ENCODE assay signal across 1 cellular context in the genomic region with DNA sequence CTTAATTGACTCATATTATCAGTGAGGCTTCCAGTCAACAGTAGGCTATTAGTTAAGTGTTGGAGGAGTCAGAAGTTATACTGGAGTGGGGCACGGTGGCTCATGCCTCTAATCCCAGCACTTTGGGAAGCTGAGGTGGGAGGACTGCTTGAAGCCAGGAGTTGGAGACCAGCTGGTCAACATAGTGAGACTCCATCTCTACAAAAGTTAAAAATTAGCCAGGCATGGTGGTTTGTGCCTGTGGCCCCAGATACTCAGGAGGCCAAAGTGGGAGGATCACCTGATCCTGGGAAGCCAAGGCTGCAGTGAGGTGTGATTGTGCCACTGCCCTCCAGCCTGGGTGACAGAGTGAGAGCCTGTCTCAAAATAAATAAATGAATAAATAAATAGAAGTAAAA.
TF ChIP-seq lines count a peak whose summit lies in the region.

No MANE protein-coding gene starts in this region.

TF ChIP-seq in HepG2, 621 proteins besides CTCF, POLR2A, EP300 and RAD21 (continued from another document and continues in another):
- no peak for TF ChIP-seq BCL3 (CRISPR knock-in tag; IDR thresholded peaks at IDR 0.05)
- TF ChIP-seq ZBTB43 (CRISPR knock-in tag; conservative IDR thresholded peaks at IDR 0.05): no peak
- no peak for TF ChIP-seq ZFP90 (CRISPR knock-in tag; IDR thresholded peaks at IDR 0.05; ENCODE audit: borderline replicate concordance)
- TF ChIP-seq FOXA3 (CRISPR knock-in tag; IDR thresholded peaks at IDR 0.05): peak; percentile 42
- peak; percentile 59 for TF ChIP-seq SALL1 (CRISPR knock-in tag; IDR thresholded peaks at IDR 0.05)
- no peak for TF ChIP-seq PRPF4 (IDR thresholded peaks at IDR 0.05; ENCODE audit: low read depth, low read length, poor library complexity, severe bottlenecking)
- no peak for TF ChIP-seq SMAD1 (CRISPR knock-in tag; IDR thresholded peaks at IDR 0.05; ENCODE audit: borderline replicate concordance, low read depth)
- no peak; the same call in 1 of the 2 replicates for TF ChIP-seq NCOA2 (CRISPR knock-in tag; IDR thresholded peaks at IDR 0.05)
- 0 out of 2 replicates have a peak, but pooled peaks have one; percentile 23 for TF ChIP-seq FOXK1 (CRISPR knock-in tag; IDR thresholded peaks at IDR 0.05; ENCODE audit: borderline replicate concordance, low read depth)
- TF ChIP-seq ATF7-NPFF (CRISPR knock-in tag; IDR thresholded peaks at IDR 0.05; ENCODE audit: low read depth): no peak
- peak; percentile 21; the same call in 1 of the 2 replicates for TF ChIP-seq GATAD1 (CRISPR knock-in tag; IDR thresholded peaks at IDR 0.05)
- peak; percentile 56; the same call in 1 of the 2 replicates for TF ChIP-seq ZNF614 (CRISPR knock-in tag; IDR thresholded peaks at IDR 0.05; ENCODE audit: borderline replicate concordance)
- no peak for TF ChIP-seq DPF2 (CRISPR knock-in tag; IDR thresholded peaks at IDR 0.05; ENCODE audit: borderline replicate concordance, low read depth)
- 0 out of 2 replicates have a peak, but pooled peaks have one; percentile 17 for TF ChIP-seq KDM2A (CRISPR knock-in tag; IDR thresholded peaks at IDR 0.05; ENCODE audit: borderline replicate concordance, low read depth)
- no peak for TF ChIP-seq HMGXB3 (CRISPR knock-in tag; IDR thresholded peaks at IDR 0.05; ENCODE audit: borderline replicate concordance)
- TF ChIP-seq, protein P1, sequence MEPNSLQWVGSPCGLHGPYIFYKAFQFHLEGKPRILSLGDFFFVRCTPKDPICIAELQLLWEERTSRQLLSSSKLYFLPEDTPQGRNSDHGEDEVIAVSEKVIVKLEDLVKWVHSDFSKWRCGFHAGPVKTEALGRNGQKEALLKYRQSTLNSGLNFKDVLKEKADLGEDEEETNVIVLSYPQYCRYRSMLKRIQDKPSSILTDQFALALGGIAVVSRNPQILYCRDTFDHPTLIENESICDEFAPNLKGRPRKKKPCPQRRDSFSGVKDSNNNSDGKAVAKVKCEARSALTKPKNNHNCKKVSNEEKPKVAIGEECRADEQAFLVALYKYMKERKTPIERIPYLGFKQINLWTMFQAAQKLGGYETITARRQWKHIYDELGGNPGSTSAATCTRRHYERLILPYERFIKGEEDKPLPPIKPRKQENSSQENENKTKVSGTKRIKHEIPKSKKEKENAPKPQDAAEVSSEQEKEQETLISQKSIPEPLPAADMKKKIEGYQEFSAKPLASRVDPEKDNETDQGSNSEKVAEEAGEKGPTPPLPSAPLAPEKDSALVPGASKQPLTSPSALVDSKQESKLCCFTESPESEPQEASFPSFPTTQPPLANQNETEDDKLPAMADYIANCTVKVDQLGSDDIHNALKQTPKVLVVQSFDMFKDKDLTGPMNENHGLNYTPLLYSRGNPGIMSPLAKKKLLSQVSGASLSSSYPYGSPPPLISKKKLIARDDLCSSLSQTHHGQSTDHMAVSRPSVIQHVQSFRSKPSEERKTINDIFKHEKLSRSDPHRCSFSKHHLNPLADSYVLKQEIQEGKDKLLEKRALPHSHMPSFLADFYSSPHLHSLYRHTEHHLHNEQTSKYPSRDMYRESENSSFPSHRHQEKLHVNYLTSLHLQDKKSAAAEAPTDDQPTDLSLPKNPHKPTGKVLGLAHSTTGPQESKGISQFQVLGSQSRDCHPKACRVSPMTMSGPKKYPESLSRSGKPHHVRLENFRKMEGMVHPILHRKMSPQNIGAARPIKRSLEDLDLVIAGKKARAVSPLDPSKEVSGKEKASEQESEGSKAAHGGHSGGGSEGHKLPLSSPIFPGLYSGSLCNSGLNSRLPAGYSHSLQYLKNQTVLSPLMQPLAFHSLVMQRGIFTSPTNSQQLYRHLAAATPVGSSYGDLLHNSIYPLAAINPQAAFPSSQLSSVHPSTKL (CRISPR knock-in tag; IDR thresholded peaks at IDR 0.05): peak; percentile 57
- TF ChIP-seq ADNP (CRISPR knock-in tag; IDR thresholded peaks at IDR 0.05): no peak
- peak; percentile 100 for TF ChIP-seq ZNF263 (CRISPR knock-in tag; IDR thresholded peaks at IDR 0.05)
- no peak for TF ChIP-seq MNT (IDR thresholded peaks at IDR 0.05)
- no peak for TF ChIP-seq ZUFSP (CRISPR knock-in tag; IDR thresholded peaks at IDR 0.05; ENCODE audit: borderline replicate concordance)
- no peak for TF ChIP-seq ZHX1 (CRISPR knock-in tag; IDR thresholded peaks at IDR 0.05; ENCODE audit: low read depth)
- peak; percentile 13 for TF ChIP-seq YY1 (IDR thresholded peaks at IDR 0.05; ENCODE audit: insufficient read depth, insufficient replicate concordance, low read depth, low read length)
- TF ChIP-seq ZNF737 (CRISPR knock-in tag; IDR thresholded peaks at IDR 0.05; ENCODE audit: borderline replicate concordance): no peak
- TF ChIP-seq, protein P2, sequence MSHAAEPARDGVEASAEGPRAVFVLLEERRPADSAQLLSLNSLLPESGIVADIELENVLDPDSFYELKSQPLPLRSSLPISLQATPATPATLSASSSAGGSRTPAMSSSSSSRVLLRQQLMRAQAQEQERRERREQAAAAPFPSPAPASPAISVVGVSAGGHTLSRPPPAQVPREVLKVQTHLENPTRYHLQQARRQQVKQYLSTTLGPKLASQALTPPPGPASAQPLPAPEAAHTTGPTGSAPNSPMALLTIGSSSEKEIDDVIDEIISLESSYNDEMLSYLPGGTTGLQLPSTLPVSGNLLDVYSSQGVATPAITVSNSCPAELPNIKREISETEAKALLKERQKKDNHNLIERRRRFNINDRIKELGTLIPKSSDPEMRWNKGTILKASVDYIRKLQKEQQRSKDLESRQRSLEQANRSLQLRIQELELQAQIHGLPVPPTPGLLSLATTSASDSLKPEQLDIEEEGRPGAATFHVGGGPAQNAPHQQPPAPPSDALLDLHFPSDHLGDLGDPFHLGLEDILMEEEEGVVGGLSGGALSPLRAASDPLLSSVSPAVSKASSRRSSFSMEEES (CRISPR knock-in tag; IDR thresholded peaks at IDR 0.05): peak; percentile 88
- TF ChIP-seq MLLT10 (CRISPR knock-in tag; IDR thresholded peaks at IDR 0.05): no peak
- 0 out of 2 replicates have a peak, but pooled peaks have one; percentile 11 for TF ChIP-seq HOMEZ (CRISPR knock-in tag; IDR thresholded peaks at IDR 0.05; ENCODE audit: low read depth)
- peak; percentile 41; the same call in 1 of the 2 replicates for TF ChIP-seq ELF3 (CRISPR knock-in tag; IDR thresholded peaks at IDR 0.05)
- no peak for TF ChIP-seq ZNF776 (CRISPR knock-in tag; IDR thresholded peaks at IDR 0.05)
- no peak for TF ChIP-seq TAF15 (IDR thresholded peaks at IDR 0.05; ENCODE audit: low read depth, low read length, poor library complexity, severe bottlenecking)
- no peak for TF ChIP-seq SOX13 (IDR thresholded peaks at IDR 0.05)
- TF ChIP-seq SOX13 (CRISPR knock-in tag; conservative IDR thresholded peaks at IDR 0.05 in 1 of 2, IDR thresholded peaks at IDR 0.05 in 1 of 2): peak in 1 of 2 experiments; percentile 38; a peak in 1 of 4 replicates
- no peak for TF ChIP-seq ZNF792 (CRISPR knock-in tag; IDR thresholded peaks at IDR 0.05)
- no peak for TF ChIP-seq GATA4 (IDR thresholded peaks at IDR 0.05; ENCODE audit: borderline replicate concordance, low read depth)
